In genomic region chr1:106571109-106571508, GRCh38 we compare ENCODE assay signal across 22 cellular contexts.
"Had no signal": no experiment of that assay in that cellular context is flagged by ENCODE, and none has a peak within 500 bp of the region (broad histone marks: within the 10 kb centered on the region; RNA-seq: fewer than 3 reads in every experiment).

No MANE protein-coding gene starts in this region.

- H3K27ac ChIP-seq: ascending aorta, SJSA1, skin epidermis, suprapubic skin had no signal

- H3K36me3 ChIP-seq: ascending aorta, SJSA1, suprapubic skin had no signal

- H3K4me3 Mint-ChIP-seq: activated naive CD8-positive, alpha-beta T cell treated with anti-CD3 and anti-CD28 coated beads, Interleukin-2, amount 50 U/mL, for 24 hours; natural killer cell treated with Interleukin-12 subunit alpha and Interleukin-12 subunit beta and Interleukin-15 and Interleukin-18, amount 100 ng/mL, for 72 hours; type B pancreatic cell had no signal

- H3K36me3 Mint-ChIP-seq: natural killer cell treated with Interleukin-12 subunit alpha and Interleukin-12 subunit beta and Interleukin-15 and Interleukin-18, amount 100 ng/mL, for 72 hours; type B pancreatic cell had no signal

- ATAC-seq: activated naive CD8-positive, alpha-beta T cell treated with anti-CD3 and anti-CD28 coated beads, Interleukin-2, amount 50 U/mL, for 24 hours; natural killer cell treated with Interleukin-12 subunit alpha and Interleukin-12 subunit beta and Interleukin-15 and Interleukin-18, amount 100 ng/mL, for 72 hours; stimulated activated naive CD8-positive, alpha-beta T cell treated with anti-CD3 and anti-CD28 coated beads, Interleukin-15, Interleukin-2, amounts not matched to agents 100 U/mL and 50 U/mL, for 24 hours had no signal

- H3K4me3 ChIP-seq: ascending aorta, SJSA1, skin epidermis, suprapubic skin had no signal

- H3K27me3 Mint-ChIP-seq: activated naive CD8-positive, alpha-beta T cell treated with anti-CD3 and anti-CD28 coated beads, Interleukin-2, amount 50 U/mL, for 24 hours; natural killer cell treated with Interleukin-12 subunit alpha and Interleukin-12 subunit beta and Interleukin-15 and Interleukin-18, amount 100 ng/mL, for 72 hours; type B pancreatic cell had no signal

- H3K27ac Mint-ChIP-seq: activated naive CD8-positive, alpha-beta T cell treated with anti-CD3 and anti-CD28 coated beads, Interleukin-2, amount 50 U/mL, for 24 hours; natural killer cell treated with Interleukin-12 subunit alpha and Interleukin-12 subunit beta and Interleukin-15 and Interleukin-18, amount 100 ng/mL, for 72 hours; type B pancreatic cell had no signal

- H3K4me1 Mint-ChIP-seq: activated naive CD8-positive, alpha-beta T cell treated with anti-CD3 and anti-CD28 coated beads, Interleukin-2, amount 50 U/mL, for 24 hours had no signal

- H3K27me3 ChIP-seq: ascending aorta, SJSA1, suprapubic skin had no signal

- H3K4me1 ChIP-seq: ascending aorta, SJSA1, suprapubic skin had no signal

- DNase-seq: activated CD4-positive, CD25-positive, alpha-beta regulatory T cell treated with anti-CD3 and anti-CD28 coated beads, Interleukin-2, amount 50 U/mL, for 72 hours; activated naive CD4-positive, alpha-beta T cell treated with Interleukin-2 at 50 U/mL for 16 hours; activated naive CD8-positive, alpha-beta T cell treated with anti-CD3 and anti-CD28 coated beads, Interleukin-2, amount 50 U/mL, for 24 hours; activated T-cell treated with anti-CD3 and anti-CD28 coated beads for 4 hours; caudate nucleus; cortex of kidney; effector CD4-positive, alpha-beta T cell; head of caudate nucleus; islet precursor cell; nucleus accumbens; posterior cingulate gyrus; retina; stimulated activated CD4-positive, alpha-beta T cell treated with anti-CD3 and anti-CD28 coated beads, Interleukin-15, amount 100 ng/mL, for 24 hours; stimulated activated CD4-positive, alpha-beta T cell treated with anti-CD3 and anti-CD28 coated beads, Interleukin-4, amount 100 ng/mL, for 1 hour; stimulated activated CD8-positive, alpha-beta memory T cell treated with anti-CD3 and anti-CD28 coated beads, Interleukin-4, amount 100 ng/mL, for 48 hours; stimulated activated naive CD8-positive, alpha-beta T cell treated with anti-CD3 and anti-CD28 coated beads, Interleukin-15, Interleukin-2, amounts not matched to agents 100 U/mL and 50 U/mL, for 24 hours had no signal

- H3K9me3 ChIP-seq: ascending aorta, SJSA1, suprapubic skin had no signal
